In the genomic region with DNA sequence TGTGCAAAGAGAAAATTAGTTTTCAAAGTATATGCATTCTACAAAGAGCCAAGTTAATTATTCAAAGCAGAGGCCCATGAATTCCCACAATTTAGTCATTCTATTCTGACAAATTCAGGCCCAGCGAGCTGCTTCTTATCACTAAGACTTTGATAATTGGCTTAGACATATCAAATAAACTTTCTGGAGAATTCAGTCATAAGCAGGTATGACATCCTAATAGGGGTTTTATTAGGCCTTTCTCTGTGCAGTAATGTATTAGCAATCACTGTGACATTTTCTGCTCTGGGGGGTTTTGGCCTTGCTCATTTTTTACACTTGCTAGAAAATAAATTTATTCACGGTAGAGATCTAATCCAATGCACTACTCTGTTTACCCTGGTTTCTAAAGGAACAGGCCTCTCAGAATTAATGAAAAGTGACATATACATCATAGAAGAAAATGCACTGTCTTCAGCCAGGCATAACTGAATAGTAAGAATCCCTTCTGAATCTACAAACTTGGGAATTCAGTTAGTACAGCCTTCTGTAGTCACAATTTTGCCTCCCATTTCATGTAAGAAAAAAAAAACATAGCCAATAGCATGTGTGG, we compare ENCODE assay signal across 8 cellular contexts.
"Had no signal": no experiment of that assay in that cellular context is flagged by ENCODE, and none has a peak within 500 bp of the region (broad histone marks: within the 10 kb centered on the region; RNA-seq: fewer than 3 reads in every experiment).

No MANE protein-coding gene starts in this region.

- FAIRE-seq: H1, H54, HTR-8/SVneo, K562 had no signal

- H2AFZ ChIP-seq: GM23338 had no signal

- H3K4me2 ChIP-seq: GM23338 had no signal

- ATAC-seq: GM23338, K562 had no signal

- H3K4me3 ChIP-seq: GM23338, K562 had no signal

- DNase-seq: H9, HCEC 1CT, IMR-90 had no signal
